ENCODE assay signal across 18 cellular contexts in the genomic region with DNA sequence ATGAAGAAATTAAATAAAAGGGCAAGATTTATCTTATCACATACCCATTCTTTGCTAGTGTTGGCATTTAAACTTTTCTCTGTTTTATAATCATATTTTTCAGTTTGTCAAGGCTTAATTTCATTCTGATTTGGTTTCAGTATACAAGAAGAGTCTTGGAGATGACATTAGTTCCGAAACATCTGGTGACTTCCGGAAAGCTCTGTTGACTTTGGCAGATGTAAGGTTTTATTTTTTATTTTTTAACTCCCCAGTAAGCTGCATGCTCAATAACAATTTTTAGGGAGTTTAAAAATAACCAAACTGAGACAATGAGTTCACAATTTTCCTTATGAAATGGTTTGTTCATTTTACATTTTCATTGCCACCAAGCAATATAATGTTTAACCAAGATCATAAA. TPM values are rescaled to one million over a fixed set of nuclear protein-coding genes. Genes with fewer than 3 reads are reported as not detected.
"Had no signal": no experiment of that assay in that cellular context is flagged by ENCODE, and none has a peak within 500 bp of the region (broad histone marks: within the 10 kb centered on the region; RNA-seq: fewer than 3 reads in every experiment).

No MANE protein-coding gene starts in this region.

- H3K27me3 ChIP-seq: body of pancreas, sigmoid colon had no signal

- H3K9me3 ChIP-seq: body of pancreas, lower lobe of right lung, prostate gland, sigmoid colon, thoracic aorta had no signal

- H3K4me3 ChIP-seq: body of pancreas, lower lobe of right lung, prostate gland, sigmoid colon, thoracic aorta had no signal

- H3K27me3 Mint-ChIP-seq: activated B cell treated with CpG ODN at 0.5 μM for 24 hours; activated CD4-positive, alpha-beta T cell treated with anti-CD3 and anti-CD28 coated beads, Interleukin-2, amount 10 ng/mL, durations not matched to agents 24 days and 14 days; activated naive CD4-positive, alpha-beta T cell treated with anti-CD3 and anti-CD28 coated beads, Interleukin-2, amount 50 U/mL, for 24 hours had no signal

- H3K36me3 ChIP-seq: prostate gland, thoracic aorta had no signal

- H3K27ac Mint-ChIP-seq: activated B cell treated with CpG ODN at 0.5 μM for 24 hours; activated CD4-positive, alpha-beta T cell treated with anti-CD3 and anti-CD28 coated beads, Interleukin-2, amount 10 ng/mL, durations not matched to agents 24 days and 14 days; activated naive CD4-positive, alpha-beta T cell treated with anti-CD3 and anti-CD28 coated beads, Interleukin-2, amount 50 U/mL, for 24 hours; naive thymus-derived CD4-positive, alpha-beta T cell; T-helper 1 cell treated with Interleukin-12 subunit alpha and Interleukin-12 subunit beta and Interleukin-4 antibody, amounts not matched to agents 30 μg/mL and 1 μg/mL, for 36 hours had no signal

- H3K4me1 ChIP-seq: lower lobe of right lung, prostate gland, sigmoid colon had no signal

- DNase-seq: activated B cell treated with CpG ODN at 0.5 μM for 24 hours; activated CD4-positive, alpha-beta T cell treated with anti-CD3 and anti-CD28 coated beads, Interleukin-2, amount 10 ng/mL, durations not matched to agents 24 days and 14 days; activated effector memory CD4-positive, alpha-beta T cell treated with Interleukin-2 at 50 U/mL for 16 hours; activated T-cell treated with anti-CD3 and anti-CD28 coated beads for 4 hours; body of pancreas; islet precursor cell; lower lobe of right lung; midbrain; naive thymus-derived CD4-positive, alpha-beta T cell; nucleus accumbens; SHP77 treated with DMSO at 0.1 percent for 48 hours; sigmoid colon; stimulated activated CD4-positive, alpha-beta T cell treated with anti-CD3 and anti-CD28 coated beads, Interleukin-2, amount 100 ng/mL, for 48 hours; stimulated activated naive CD8-positive, alpha-beta T cell treated with anti-CD3 and anti-CD28 coated beads, Interleukin-15, Interleukin-2, amounts not matched to agents 100 U/mL and 50 U/mL, for 24 hours had no signal

- H3K4me1 Mint-ChIP-seq: activated CD4-positive, alpha-beta T cell treated with anti-CD3 and anti-CD28 coated beads, Interleukin-2, amount 10 ng/mL, durations not matched to agents 24 days and 14 days; activated naive CD4-positive, alpha-beta T cell treated with anti-CD3 and anti-CD28 coated beads, Interleukin-2, amount 50 U/mL, for 24 hours had no signal

- H3K9me3 Mint-ChIP-seq: activated B cell treated with CpG ODN at 0.5 μM for 24 hours; activated CD4-positive, alpha-beta T cell treated with anti-CD3 and anti-CD28 coated beads, Interleukin-2, amount 10 ng/mL, durations not matched to agents 24 days and 14 days; activated naive CD4-positive, alpha-beta T cell treated with anti-CD3 and anti-CD28 coated beads, Interleukin-2, amount 50 U/mL, for 24 hours; naive thymus-derived CD4-positive, alpha-beta T cell; T-helper 1 cell treated with Interleukin-12 subunit alpha and Interleukin-12 subunit beta and Interleukin-4 antibody, amounts not matched to agents 30 μg/mL and 1 μg/mL, for 36 hours had no signal

- H3K4me3 Mint-ChIP-seq: activated B cell treated with CpG ODN at 0.5 μM for 24 hours; activated CD4-positive, alpha-beta T cell treated with anti-CD3 and anti-CD28 coated beads, Interleukin-2, amount 10 ng/mL, durations not matched to agents 24 days and 14 days; activated naive CD4-positive, alpha-beta T cell treated with anti-CD3 and anti-CD28 coated beads, Interleukin-2, amount 50 U/mL, for 24 hours; naive thymus-derived CD4-positive, alpha-beta T cell; T-helper 1 cell treated with Interleukin-12 subunit alpha and Interleukin-12 subunit beta and Interleukin-4 antibody, amounts not matched to agents 30 μg/mL and 1 μg/mL, for 36 hours had no signal

- ATAC-seq: body of pancreas; lower lobe of right lung; naive thymus-derived CD4-positive, alpha-beta T cell; stimulated activated naive CD8-positive, alpha-beta T cell treated with anti-CD3 and anti-CD28 coated beads, Interleukin-15, Interleukin-2, amounts not matched to agents 100 U/mL and 50 U/mL, for 24 hours had no signal

- H3K36me3 Mint-ChIP-seq: activated naive CD4-positive, alpha-beta T cell treated with anti-CD3 and anti-CD28 coated beads, Interleukin-2, amount 50 U/mL, for 24 hours had no signal

- H3K27ac ChIP-seq: body of pancreas, lower lobe of right lung, prostate gland, thoracic aorta had no signal

RNA-seq across cellular contexts. Expression of gene ANXA3, which starts 39.8 kb away (rescaled TPM):
- polyA plus RNA-seq: naive thymus-derived CD4-positive, alpha-beta T cell had no signal
